Comparison of ENCODE assay signal across 29 cellular contexts in the genomic region with DNA sequence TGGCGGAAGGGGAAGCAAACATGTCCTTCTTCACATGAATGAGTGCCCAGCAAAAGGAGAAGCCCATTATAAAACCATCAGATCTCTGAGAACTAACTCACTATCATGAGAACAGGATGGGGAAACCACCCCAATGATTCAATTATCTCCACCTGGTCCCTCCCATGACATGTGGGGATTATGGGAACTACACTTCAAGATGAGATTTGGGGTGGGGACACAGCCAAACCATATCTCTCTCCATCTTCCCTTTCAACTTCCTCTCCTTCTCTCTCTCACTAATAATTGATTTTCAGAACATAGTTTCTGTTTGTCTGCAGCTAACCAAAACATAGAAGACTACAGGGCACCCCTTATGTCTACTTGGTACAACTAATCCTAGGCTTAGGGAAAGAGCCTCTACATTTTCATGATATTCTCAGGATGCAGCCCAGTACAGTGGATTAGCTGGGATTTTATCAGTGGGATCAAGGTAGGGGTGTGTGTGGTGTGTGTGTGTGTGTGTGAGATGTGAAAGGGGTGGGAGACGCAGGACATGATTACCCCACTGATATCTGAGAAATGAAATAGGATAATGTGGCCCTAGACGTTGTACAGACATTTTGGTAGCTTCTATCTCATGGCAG. TPM values are rescaled to one million over a fixed set of nuclear protein-coding genes. Genes with fewer than 3 reads are reported as not detected.
DNase-seq lines count a peak whose midpoint lies in the region; ATAC-seq, FAIRE-seq and TF ChIP-seq lines count a peak whose summit lies in the region.
"Had no signal": no experiment of that assay in that cellular context is flagged by ENCODE, and none has a peak within 500 bp of the region (broad histone marks: within the 10 kb centered on the region; RNA-seq: fewer than 3 reads in every experiment).

No MANE protein-coding gene starts in this region.

- H3K36me3 ChIP-seq in HEK293 (ENCODE audit: control insufficient read depth in 2 of 2, insufficient read depth in 1 of 2, low read length in 2 of 2) (peaks cover 5 to 23% of the 10 kb centered on the region in 2 experiments; a peak in 2 of 3 replicates), HepG2 (replicated peaks in 1 of 2; ENCODE audit: control insufficient read depth in 1 of 2, insufficient read depth in 2 of 2, low read length in 2 of 2) (no peaks in the 10 kb centered on the region; a peak in 1 of 5 replicates)
- H3K36me3 ChIP-seq: colonic mucosa had no signal

- H3K4me3 ChIP-seq in HEK293 (ENCODE audit: low read depth, low read length) (no peak overlapping the region), HepG2 (replicated peaks in 1 of 3; ENCODE audit: insufficient read depth in 1 of 3, low read depth in 2 of 3, low read length in 3 of 3) (no peak overlapping the region)
- H3K4me3 ChIP-seq: BLaER1 treated with 17β-estradiol and CSF1 and Interleukin-3, amounts not matched to agents 10 nM and 100 nM; colonic mucosa; GM23248 had no signal

- WGBS in HepG2 (ENCODE audit: low lambda C conversion rate), result 94% methylated on average over 3 of the region's 3 CpGs

- no peak for TF ChIP-seq POLR2A in HepG2 (IDR thresholded peaks at IDR 0.05; ENCODE audit: insufficient read depth in 1 of 2, low read depth in 2 of 2, low read length in 2 of 2)

- intact Hi-C loops in activated naive CD4-positive, alpha-beta T cell treated with anti-CD3 and anti-CD28 coated beads for 36 hours (cut with micrococcal nuclease), result no loop called here
- intact Hi-C loops in HepG2 (cut with micrococcal nuclease; ENCODE audit: unreplicated experiment), result no loop called here

- POLR2A ChIA-PET in HEK293 (lab: Yijun Ruan, JAX), result interaction anchor here (1.0 kb wide), 2 partner anchors 10 to 14 kb away, joined by 3 to 4 read pairs; no protein-coding TSS in a partner anchor
- POLR2A ChIA-PET in HepG2 (lab: Yijun Ruan, JAX), result no interaction called here

- peak overlapping the region; percentile 6 for H3K27ac Mint-ChIP-seq in activated naive CD4-positive, alpha-beta T cell treated with anti-CD3 and anti-CD28 coated beads for 36 hours
- peak overlapping the region; percentile 34 for H3K27ac Mint-ChIP-seq in T-helper 2 cell treated with Interferon-gamma antibody and Interleukin-4, amounts not matched to agents 5 μg/mL and 100 μg/mL, for 36 hours
- H3K27ac Mint-ChIP-seq in memory B cell, result peak overlapping the region; percentile 26
- H3K27ac Mint-ChIP-seq: activated CD4-positive, alpha-beta T cell treated with anti-CD3 and anti-CD28 coated beads, Interleukin-2, amount 10 ng/mL, durations not matched to agents 24 days and 14 days; activated naive CD4-positive, alpha-beta T cell treated with anti-CD3 and anti-CD28 coated beads, Interleukin-2, amount 50 U/mL, for 72 hours; stimulated activated memory B cell treated with anti-CD40 and anti-IgM and Interleukin-4, amounts not matched to agents 10 μg/mL and 1 μg/mL and 100 μg/mL, for 72 hours had no signal

- no peak overlapping the region for H3K27ac ChIP-seq in HEK293 (ENCODE audit: extremely low read depth, low read depth, low read length)
- no peak overlapping the region for H3K27ac ChIP-seq in HepG2 (ENCODE audit: extremely low read length, insufficient read depth, low read length)
- H3K27ac ChIP-seq: colonic mucosa, epithelial cell of prostate, GM23248, parathyroid adenoma had no signal

- no peaks in the 10 kb centered on the region for H3K27me3 Mint-ChIP-seq in activated naive CD4-positive, alpha-beta T cell treated with anti-CD3 and anti-CD28 coated beads for 36 hours (ENCODE audit: low read depth)
- H3K27me3 Mint-ChIP-seq in T-helper 2 cell treated with Interferon-gamma antibody and Interleukin-4, amounts not matched to agents 5 μg/mL and 100 μg/mL, for 36 hours (ENCODE audit: low read depth), result no peaks in the 10 kb centered on the region
- H3K27me3 Mint-ChIP-seq in memory B cell, result no peaks in the 10 kb centered on the region
- H3K27me3 Mint-ChIP-seq: activated CD4-positive, alpha-beta T cell treated with anti-CD3 and anti-CD28 coated beads, Interleukin-2, amount 10 ng/mL, durations not matched to agents 24 days and 14 days; stimulated activated memory B cell treated with anti-CD40 and anti-IgM and Interleukin-4, amounts not matched to agents 10 μg/mL and 1 μg/mL and 100 μg/mL, for 72 hours had no signal

- H3K4me2 ChIP-seq in HepG2 (ENCODE audit: low read depth, low read length), result no peak overlapping the region

- TF ChIP-seq CTCF in HEK293 (tag by site-specific recombination; IDR thresholded peaks at IDR 0.05) (no peak), HepG2 (CRISPR knock-in tag; IDR thresholded peaks at IDR 0.05) (no peak)

- H3K79me2 ChIP-seq in HepG2 (ENCODE audit: insufficient read depth, low read length), result peaks cover 29% of the 10 kb centered on the region

- DNase-seq in activated naive CD4-positive, alpha-beta T cell treated with anti-CD3 and anti-CD28 coated beads for 36 hours, result peak; percentile 23
- no peak for DNase-seq in activated naive CD4-positive, alpha-beta T cell treated with anti-CD3 and anti-CD28 coated beads, Interleukin-2, amount 50 U/mL, for 16 hours
- no peak for DNase-seq in T-helper 2 cell treated with Interferon-gamma antibody and Interleukin-4, amounts not matched to agents 5 μg/mL and 100 μg/mL, for 36 hours (ENCODE audit: low spot score)
- DNase-seq in memory B cell (ENCODE audit: low spot score in 2 of 2) (no peak), NCI-H1694 (lab: John Stamatoyannopoulos, UW) (no peak), HepG2 (ENCODE audit: low spot score) (no peak), HuH-7 (ENCODE audit: low spot score) (no peak)
- DNase-seq: activated CD4-positive, alpha-beta T cell treated with anti-CD3 and anti-CD28 coated beads, Interleukin-2, amount 10 ng/mL, durations not matched to agents 24 days and 14 days; colonic mucosa; effector CD4-positive, alpha-beta T cell; GM23248; IMR-90; left colon; NCI-H2029 treated with DMSO at 0.1 percent for 48 hours; NCI-H226; NCI-H526 treated with DMSO at 0.1 percent for 48 hours; retina; SIG-M5; substantia nigra; T1000; trophoblast cell had no signal

- H3K9me3 ChIP-seq in HEK293 (ENCODE audit: control insufficient read depth, insufficient read depth, low read depth, low read length) (no peaks in the 10 kb centered on the region), HepG2 (ENCODE audit: low read length) (no peaks in the 10 kb centered on the region)
- H3K9me3 ChIP-seq: BLaER1 treated with 17β-estradiol and CSF1 and Interleukin-3, amounts not matched to agents 10 nM and 100 nM; colonic mucosa had no signal

- peaks cover 4% of the 10 kb centered on the region for H4K20me1 ChIP-seq in HepG2 (ENCODE audit: insufficient read depth, low read length)

- no peak overlapping the region for H2AFZ ChIP-seq in HepG2 (ENCODE audit: low read length)
- H2AFZ ChIP-seq: GM23248, parathyroid adenoma had no signal

- ATAC-seq in memory B cell (ENCODE audit: low read depth), result no peak
- no peak for ATAC-seq in HepG2
- ATAC-seq: activated naive CD4-positive, alpha-beta T cell treated with anti-CD3 and anti-CD28 coated beads, Interleukin-2, amount 50 U/mL, for 72 hours; left colon; stimulated activated memory B cell treated with anti-CD40 and anti-IgM and Interleukin-4, amounts not matched to agents 10 μg/mL and 1 μg/mL and 100 μg/mL, for 72 hours; WTC11 had no signal

- BruUV-seq in HepG2 (replicated peaks; lab: Mats Ljungman, UMichigan), result no TSS peak

- CTCF ChIA-PET in activated naive CD4-positive, alpha-beta T cell treated with anti-CD3 and anti-CD28 coated beads for 36 hours (lab: Charles Lee), result interaction anchor here (1.4 kb wide), 1 partner anchor 10 kb away, joined by 4 read pairs; no protein-coding TSS in a partner anchor
- CTCF ChIA-PET in HEK293 (lab: Yijun Ruan, JAX) (no interaction called here), HepG2 (lab: Yijun Ruan, JAX; ENCODE audit: low intra/inter-chr PET ratio, low total read pairs) (no interaction called here)

- FAIRE-seq in HepG2 (lab: Jason Lieb, UNC), result no peak
- FAIRE-seq: astrocyte had no signal

- H3K4me1 ChIP-seq in HEK293 (ENCODE audit: control insufficient read depth, insufficient read depth, low read length), result no peaks in the 10 kb centered on the region
- peaks cover 20% of the 10 kb centered on the region for H3K4me1 ChIP-seq in HepG2 (ENCODE audit: insufficient read depth, low read length)
- H3K4me1 ChIP-seq: colonic mucosa had no signal

- H3K4me1 Mint-ChIP-seq in activated naive CD4-positive, alpha-beta T cell treated with anti-CD3 and anti-CD28 coated beads for 36 hours (ENCODE audit: low read depth), result peaks cover 27% of the 10 kb centered on the region
- H3K4me1 Mint-ChIP-seq in T-helper 2 cell treated with Interferon-gamma antibody and Interleukin-4, amounts not matched to agents 5 μg/mL and 100 μg/mL, for 36 hours (ENCODE audit: low read depth), result peaks cover 48% of the 10 kb centered on the region
- H3K4me1 Mint-ChIP-seq in memory B cell, result peaks cover 22% of the 10 kb centered on the region

- TF ChIP-seq RAD21 in HepG2 (CRISPR knock-in tag; IDR thresholded peaks at IDR 0.05), result no peak

- H3K9me3 Mint-ChIP-seq in activated naive CD4-positive, alpha-beta T cell treated with anti-CD3 and anti-CD28 coated beads for 36 hours, result no peaks in the 10 kb centered on the region
- H3K9me3 Mint-ChIP-seq in T-helper 2 cell treated with Interferon-gamma antibody and Interleukin-4, amounts not matched to agents 5 μg/mL and 100 μg/mL, for 36 hours, result no peaks in the 10 kb centered on the region
- H3K9me3 Mint-ChIP-seq in memory B cell, result no peaks in the 10 kb centered on the region
- H3K9me3 Mint-ChIP-seq: activated CD4-positive, alpha-beta T cell treated with anti-CD3 and anti-CD28 coated beads, Interleukin-2, amount 10 ng/mL, durations not matched to agents 24 days and 14 days; activated naive CD4-positive, alpha-beta T cell treated with anti-CD3 and anti-CD28 coated beads, Interleukin-2, amount 50 U/mL, for 72 hours; stimulated activated memory B cell treated with anti-CD40 and anti-IgM and Interleukin-4, amounts not matched to agents 10 μg/mL and 1 μg/mL and 100 μg/mL, for 72 hours; WTC11 had no signal

- no peak overlapping the region for H3K9ac ChIP-seq in HepG2 (ENCODE audit: insufficient read depth, low read depth, low read length)
- H3K9ac ChIP-seq: BLaER1 treated with 17β-estradiol and CSF1 and Interleukin-3, amounts not matched to agents 10 nM and 100 nM; GM23248; parathyroid adenoma had no signal

- TF ChIP-seq EP300 in HepG2 (IDR thresholded peaks at IDR 0.05; ENCODE audit: low read depth in 2 of 2, low read length in 2 of 2), result no peak
- no peak for TF ChIP-seq EP300 in HepG2 (CRISPR knock-in tag; IDR thresholded peaks at IDR 0.05; ENCODE audit: borderline replicate concordance)

- in situ Hi-C loops in HepG2 (cut with HindIII; ENCODE audit: extremely low pct_ligation_motif_present, low pct_unique_long_range_greater_than_20kb), result no loop called here

- H3K36me3 Mint-ChIP-seq in activated naive CD4-positive, alpha-beta T cell treated with anti-CD3 and anti-CD28 coated beads for 36 hours (ENCODE audit: low read depth), result peaks cover 7% of the 10 kb centered on the region
- H3K36me3 Mint-ChIP-seq in T-helper 2 cell treated with Interferon-gamma antibody and Interleukin-4, amounts not matched to agents 5 μg/mL and 100 μg/mL, for 36 hours (ENCODE audit: low read depth), result peaks cover 30% of the 10 kb centered on the region
- H3K36me3 Mint-ChIP-seq in memory B cell, result peaks cover 8% of the 10 kb centered on the region
- H3K36me3 Mint-ChIP-seq: WTC11 had no signal

- H3K27me3 ChIP-seq in HepG2 (ENCODE audit: control insufficient read depth in 1 of 2, insufficient read depth in 2 of 2, low read length in 2 of 2), result no peaks in the 10 kb centered on the region; a peak in 1 of 5 replicates
- H3K27me3 ChIP-seq: BLaER1 treated with 17β-estradiol and CSF1 and Interleukin-3, amounts not matched to agents 10 nM and 100 nM; colonic mucosa had no signal

- H3K4me3 Mint-ChIP-seq in activated naive CD4-positive, alpha-beta T cell treated with anti-CD3 and anti-CD28 coated beads for 36 hours, result no peak overlapping the region
- peak overlapping the region; percentile 13 for H3K4me3 Mint-ChIP-seq in T-helper 2 cell treated with Interferon-gamma antibody and Interleukin-4, amounts not matched to agents 5 μg/mL and 100 μg/mL, for 36 hours
- H3K4me3 Mint-ChIP-seq in memory B cell, result no peak overlapping the region
- H3K4me3 Mint-ChIP-seq: stimulated activated memory B cell treated with anti-CD40 and anti-IgM and Interleukin-4, amounts not matched to agents 10 μg/mL and 1 μg/mL and 100 μg/mL, for 72 hours; WTC11 had no signal

RNA-seq across cellular contexts. Expression of gene ATF2, which starts 2.8 kb away (rescaled TPM):
- total RNA-seq in activated naive CD4-positive, alpha-beta T cell treated with anti-CD3 and anti-CD28 coated beads for 36 hours, result 10 to 100 TPM; 48.0 to 53.3 TPM
- total RNA-seq in HepG2 (2016; rRNA removed; fragmentation: Illumina TruSeq; extraction: Trizol), result 95.1 and 135 TPM in 2 replicates
- 48.6 and 49.2 TPM in 2 replicates for total RNA-seq in HepG2 (2016; cell fraction: cytosol; rRNA removed; fragmentation: Illumina TruSeq; extraction: Trizol; ENCODE audit: low read depth)
- total RNA-seq in HepG2 (2016; cell fraction: insoluble cytoplasmic fraction; rRNA removed; fragmentation: Illumina TruSeq; extraction: Trizol), result 90.1 and 133 TPM in 2 replicates
- 99.1 and 101 TPM in 2 replicates for total RNA-seq in HepG2 (2016; cell fraction: membrane; rRNA removed; fragmentation: Illumina TruSeq; extraction: Trizol)
- total RNA-seq in HepG2 (2016; cell fraction: nucleus; rRNA removed; fragmentation: Illumina TruSeq; extraction: Trizol), result 86.7 and 92.9 TPM in 2 replicates
- polyA plus RNA-seq in HepG2 (2011; rRNA removed), result 73.0 and 91.6 TPM in 2 replicates
- 48.3 and 53.5 TPM in 2 replicates for polyA plus RNA-seq in HepG2 (2011; cell fraction: cytosol; rRNA removed)
- polyA plus RNA-seq in HepG2 (2011; cell fraction: nucleus; rRNA removed), result 40.6 and 47.0 TPM in 2 replicates
- polyA plus RNA-seq in HepG2 (2012), result 42.8 and 50.8 TPM in 2 replicates
- 8.8 TPM in 2 replicates for polyA plus RNA-seq in HepG2 (2016; cell fraction: cytosol; fragmentation: Illumina TruSeq; extraction: Trizol; ENCODE audit: low read depth)
- 78.8 and 82.7 TPM in 2 replicates for polyA plus RNA-seq in HepG2 (2016; cell fraction: insoluble cytoplasmic fraction; fragmentation: Illumina TruSeq; extraction: Trizol; ENCODE audit: low read depth)
- 29.0 and 30.3 TPM in 2 replicates for polyA plus RNA-seq in HepG2 (2016; cell fraction: membrane; fragmentation: Illumina TruSeq; extraction: Trizol; ENCODE audit: low read depth)
- 69.5 and 71.2 TPM in 2 replicates for polyA plus RNA-seq in HepG2 (2016; cell fraction: nucleus; fragmentation: Illumina TruSeq; extraction: Trizol; ENCODE audit: insufficient read depth, low read depth)
- 106 and 216 TPM in 2 replicates for polyA minus RNA-seq in HepG2 (2011; rRNA and poly(A)+ RNA removed; ENCODE audit: low replicate concordance)
- polyA minus RNA-seq in HepG2 (2011; cell fraction: cytosol; rRNA and poly(A)+ RNA removed), result 75.8 and 90.0 TPM in 2 replicates
- 246 and 266 TPM in 2 replicates for polyA minus RNA-seq in HepG2 (2011; cell fraction: nucleus; rRNA and poly(A)+ RNA removed)

RNA-seq across cellular contexts. Expression of gene ATP5MC3, which starts 10.7 kb away (rescaled TPM):
- 100 to 1,000 TPM; 308 to 310 TPM for total RNA-seq in activated naive CD4-positive, alpha-beta T cell treated with anti-CD3 and anti-CD28 coated beads for 36 hours
- total RNA-seq in HepG2 (2016; rRNA removed; fragmentation: Illumina TruSeq; extraction: Trizol), result 676 and 882 TPM in 2 replicates
- 124 and 136 TPM in 2 replicates for total RNA-seq in HepG2 (2016; cell fraction: cytosol; rRNA removed; fragmentation: Illumina TruSeq; extraction: Trizol; ENCODE audit: low read depth)
- 688 and 928 TPM in 2 replicates for total RNA-seq in HepG2 (2016; cell fraction: insoluble cytoplasmic fraction; rRNA removed; fragmentation: Illumina TruSeq; extraction: Trizol)
- 165 and 177 TPM in 2 replicates for total RNA-seq in HepG2 (2016; cell fraction: membrane; rRNA removed; fragmentation: Illumina TruSeq; extraction: Trizol)
- total RNA-seq in HepG2 (2016; cell fraction: nucleus; rRNA removed; fragmentation: Illumina TruSeq; extraction: Trizol), result 246 and 253 TPM in 2 replicates
- 732 and 1,007 TPM in 2 replicates for polyA plus RNA-seq in HepG2 (2011; rRNA removed)
- polyA plus RNA-seq in HepG2 (2011; cell fraction: cytosol; rRNA removed), result 686 and 795 TPM in 2 replicates
- polyA plus RNA-seq in HepG2 (2011; cell fraction: nucleus; rRNA removed), result 192 and 230 TPM in 2 replicates
- polyA plus RNA-seq in HepG2 (2012), result 423 and 600 TPM in 2 replicates
- 139 and 168 TPM in 2 replicates for polyA plus RNA-seq in HepG2 (2016; cell fraction: cytosol; fragmentation: Illumina TruSeq; extraction: Trizol; ENCODE audit: low read depth)
- 890 and 976 TPM in 2 replicates for polyA plus RNA-seq in HepG2 (2016; cell fraction: insoluble cytoplasmic fraction; fragmentation: Illumina TruSeq; extraction: Trizol; ENCODE audit: low read depth)
- 161 and 175 TPM in 2 replicates for polyA plus RNA-seq in HepG2 (2016; cell fraction: membrane; fragmentation: Illumina TruSeq; extraction: Trizol; ENCODE audit: low read depth)
- polyA plus RNA-seq in HepG2 (2016; cell fraction: nucleus; fragmentation: Illumina TruSeq; extraction: Trizol; ENCODE audit: insufficient read depth, low read depth), result 342 and 360 TPM in 2 replicates
- polyA minus RNA-seq in HepG2 (2011; rRNA and poly(A)+ RNA removed; ENCODE audit: low replicate concordance), result 217 and 353 TPM in 2 replicates
- polyA minus RNA-seq in HepG2 (2011; cell fraction: cytosol; rRNA and poly(A)+ RNA removed), result 159 and 173 TPM in 2 replicates
- polyA minus RNA-seq in HepG2 (2011; cell fraction: nucleus; rRNA and poly(A)+ RNA removed), result 116 and 118 TPM in 2 replicates
